14 cellular contexts compared by ENCODE assay signal in genomic region chr14:64821651-64822050, GRCh38. TPM values are rescaled to one million over a fixed set of nuclear protein-coding genes. Genes with fewer than 3 reads are reported as not detected.
DNase-seq lines count a peak whose midpoint lies in the region; ATAC-seq and TF ChIP-seq lines count a peak whose summit lies in the region.
"Had no signal": no experiment of that assay in that cellular context is flagged by ENCODE, and none has a peak within 500 bp of the region (broad histone marks: within the 10 kb centered on the region; RNA-seq: fewer than 3 reads in every experiment).

No MANE protein-coding gene starts in this region.

- no peak overlapping the region for H3K14ac ChIP-seq in mesenchymal stem cell (ENCODE audit: low read length in 2 of 2)

- no peak overlapping the region for H4K91ac ChIP-seq in mesenchymal stem cell (ENCODE audit: low read length)

- ATAC-seq in psoas muscle (no peak), HG02885 (IDR thresholded peaks at IDR 0.05; ENCODE audit: poor library complexity, unreplicated experiment) (no peak)
- ATAC-seq: GM12878 had no signal

- H3K18ac ChIP-seq in mesenchymal stem cell (ENCODE audit: low read depth in 1 of 2, low read length in 2 of 2): no peak overlapping the region

- H2AK5ac ChIP-seq in mesenchymal stem cell (ENCODE audit: low read length, severe bottlenecking): peak overlapping the region; percentile 12

- no peak overlapping the region for H3K4ac ChIP-seq in mesenchymal stem cell (ENCODE audit: low read depth in 1 of 2, low read length in 2 of 2)

- WGBS in mesenchymal stem cell: 72% methylated on average over 3 of the region's 4 CpGs
- 73 to 82% (median 81%) methylated on average over 4 of the region's 4 CpGs for WGBS in psoas muscle, 3 donors

- H3K36me3 ChIP-seq in mesenchymal stem cell (ENCODE audit: control insufficient read depth in 1 of 2, insufficient read depth in 2 of 2, low read depth in 1 of 2, low read length in 2 of 2) (no peaks in the 10 kb centered on the region), psoas muscle (ENCODE audit: insufficient read depth in 1 of 2, low read depth in 1 of 2) (peaks cover 0 to 55% of the 10 kb centered on the region in 2 donors)
- H3K36me3 ChIP-seq: BE2C had no signal

- H3K4me3 ChIP-seq in mesenchymal stem cell (ENCODE audit: insufficient read depth in 1 of 2, low read depth in 1 of 2, low read length in 2 of 2) (no peak overlapping the region), psoas muscle (peak overlapping the region; percentile 40)
- H3K4me3 ChIP-seq: GM12878 had no signal

- no peak overlapping the region for H4K8ac ChIP-seq in mesenchymal stem cell (ENCODE audit: low read length)

- no peak for TF ChIP-seq CTCF in psoas muscle (IDR thresholded peaks at IDR 0.05)

- H2BK15ac ChIP-seq in mesenchymal stem cell (ENCODE audit: low read depth, poor library complexity, severe bottlenecking): no peak overlapping the region

- no peak overlapping the region for H2AFZ ChIP-seq in mesenchymal stem cell (ENCODE audit: low read depth, low read length)

- H3K4me2 ChIP-seq in mesenchymal stem cell (ENCODE audit: low read length, poor library complexity, severe bottlenecking): no peak overlapping the region

- no peak overlapping the region for H3K23ac ChIP-seq in mesenchymal stem cell (ENCODE audit: low read length in 2 of 2)

- DNase-seq in EL: peak; percentile 14
- DNase-seq in mesenchymal stem cell: no peak
- DNase-seq in psoas muscle: no peak
- no peak for DNase-seq in COLO668 (lab: John Stamatoyannopoulos, UW; ENCODE audit: unreplicated experiment)
- no peak for DNase-seq in T-helper 2 cell
- DNase-seq in activated CD4-positive, alpha-beta T cell treated with anti-CD3 and anti-CD28 coated beads, Interleukin-2, amount 50 U/mL, for 1 hour: no peak
- DNase-seq: BE2C; C1 segment of cervical spinal cord; Caco-2; CD4-positive, CD25-positive, alpha-beta regulatory T cell; CD8-positive, alpha-beta memory T cell; H9 had no signal

- peaks cover 2 to 96% of the 10 kb centered on the region in 2 experiments for H3K27me3 ChIP-seq in mesenchymal stem cell (ENCODE audit: control insufficient read depth in 1 of 2, insufficient read depth in 1 of 2, low read length in 2 of 2)
- no peaks in the 10 kb centered on the region for H3K27me3 ChIP-seq in psoas muscle (ENCODE audit: insufficient read depth in 3 of 3, low read length in 2 of 3)
- H3K27me3 ChIP-seq: BE2C had no signal

- H3K4me1 ChIP-seq in mesenchymal stem cell (ENCODE audit: control insufficient read depth, insufficient read depth, low read depth, low read length) (peaks cover 26% of the 10 kb centered on the region), psoas muscle (peaks cover 23% of the 10 kb centered on the region)
- H3K4me1 ChIP-seq: Caco-2 had no signal

- H3K9ac ChIP-seq in mesenchymal stem cell (ENCODE audit: low read length): no peak overlapping the region

- intact Hi-C loops in psoas muscle (cut with DNase I): loop anchor here (5.0 to 10.0 kb wide), 3 partner anchors 71 to 163 kb away; partner anchors contain the start of gene FNTB (in 1 of the 2)

- no peaks in the 10 kb centered on the region for H3K79me1 ChIP-seq in mesenchymal stem cell (replicated peaks; ENCODE audit: low read length, poor library complexity, severe bottlenecking)

- no peak overlapping the region for H2BK12ac ChIP-seq in mesenchymal stem cell (ENCODE audit: low read length in 2 of 2)

- no peak overlapping the region for H2BK120ac ChIP-seq in mesenchymal stem cell (ENCODE audit: low read depth, low read length)

- no peak overlapping the region for H2BK5ac ChIP-seq in mesenchymal stem cell (ENCODE audit: low read depth, low read length, poor library complexity, severe bottlenecking)

- H3K27ac ChIP-seq in mesenchymal stem cell (ENCODE audit: low read length, poor library complexity, severe bottlenecking) (no peak overlapping the region), psoas muscle (peak overlapping the region; percentile 96)

- H3K9me3 ChIP-seq in mesenchymal stem cell (ENCODE audit: control insufficient read depth, low read length) (no peaks in the 10 kb centered on the region), psoas muscle (no peaks in the 10 kb centered on the region)
- H3K9me3 ChIP-seq: BE2C, Caco-2 had no signal

RNA-seq across cellular contexts. Expression of gene SPTB, which starts 58.1 kb away (rescaled TPM):
- polyA plus RNA-seq in mesenchymal stem cell (2013, experiment 1 of 2): 0.03 TPM
- polyA plus RNA-seq in mesenchymal stem cell (2013, experiment 2 of 2): 0.08 TPM
- 100 to 1,000 TPM; 374 to 540 (median 492) TPM for total RNA-seq in psoas muscle
- 100 to 1,000 TPM in 2 of 3 donors, 10 to 100 TPM in 1; 43.4 to 213 (median 153) TPM for polyA plus RNA-seq in psoas muscle
